In genomic region chr6:28000351-28001045, GRCh38 we compare ENCODE assay signal across 29 cellular contexts. TPM values are rescaled to one million over a fixed set of nuclear protein-coding genes. Genes with fewer than 3 reads are reported as not detected.
"Had no signal": no experiment of that assay in that cellular context is flagged by ENCODE, and none has a peak within 500 bp of the region (broad histone marks: within the 10 kb centered on the region; RNA-seq: fewer than 3 reads in every experiment).

No MANE protein-coding gene starts in this region.

- H3K27ac Mint-ChIP-seq: activated CD8-positive, alpha-beta T cell treated with anti-CD3 and anti-CD28 coated beads, Interleukin-2, amount 10 ng/mL, durations not matched to agents 7 days and 5 days; activated naive CD8-positive, alpha-beta T cell; neural progenitor cell; stimulated activated naive B cell treated with anti-CD40 and anti-IgM and Interleukin-4, amounts not matched to agents 10 μg/mL and 1 μg/mL and 100 μg/mL, for 72 hours; type B pancreatic cell had no signal

- H3K36me3 ChIP-seq: adrenal gland, ascending aorta, brain microvascular endothelial cell, lower lobe of right lung, neural progenitor cell, thoracic aorta had no signal

- H3K27ac ChIP-seq: adrenal gland, ascending aorta, brain microvascular endothelial cell, foreskin keratinocyte, lower lobe of right lung, neural progenitor cell, thoracic aorta had no signal

- H3K9me3 ChIP-seq: adrenal gland, ascending aorta, lower lobe of right lung, mucosa of descending colon, thoracic aorta had no signal

- H3K36me3 Mint-ChIP-seq: activated naive CD8-positive, alpha-beta T cell; neural progenitor cell; stimulated activated naive B cell treated with anti-CD40 and anti-IgM and Interleukin-4, amounts not matched to agents 10 μg/mL and 1 μg/mL and 100 μg/mL, for 72 hours; type B pancreatic cell had no signal

- H3K9me3 Mint-ChIP-seq: neural progenitor cell, type B pancreatic cell had no signal

- H3K27me3 ChIP-seq: ascending aorta, brain microvascular endothelial cell had no signal

- H3K4me1 Mint-ChIP-seq: stimulated activated naive B cell treated with anti-CD40 and anti-IgM and Interleukin-4, amounts not matched to agents 10 μg/mL and 1 μg/mL and 100 μg/mL, for 72 hours had no signal

- H3K4me3 Mint-ChIP-seq: activated CD8-positive, alpha-beta T cell treated with anti-CD3 and anti-CD28 coated beads, Interleukin-2, amount 10 ng/mL, durations not matched to agents 7 days and 5 days; activated naive CD8-positive, alpha-beta T cell; naive B cell; neural progenitor cell; stimulated activated naive B cell treated with anti-CD40 and anti-IgM and Interleukin-4, amounts not matched to agents 10 μg/mL and 1 μg/mL and 100 μg/mL, for 72 hours; type B pancreatic cell had no signal

- ATAC-seq: activated CD8-positive, alpha-beta T cell treated with anti-CD3 and anti-CD28 coated beads, Interleukin-2, amount 10 ng/mL, durations not matched to agents 7 days and 5 days; foreskin keratinocyte; left lobe of liver; stimulated activated naive B cell treated with anti-CD40 and anti-IgM and Interleukin-4, amounts not matched to agents 10 μg/mL and 1 μg/mL and 100 μg/mL, for 72 hours had no signal

- H3K4me3 ChIP-seq: adrenal gland, ascending aorta, lower lobe of right lung, mucosa of descending colon, neural progenitor cell, thoracic aorta had no signal

- DNase-seq: activated CD4-positive, alpha-beta T cell treated with anti-CD3 and anti-CD28 coated beads for 1 hour; activated CD4-positive, alpha-beta T cell treated with anti-CD3 and anti-CD28 coated beads, Interleukin-2, amount 50 U/mL, for 1 hour; activated CD8-positive, alpha-beta T cell treated with anti-CD3 and anti-CD28 coated beads, Interleukin-2, amount 10 ng/mL, durations not matched to agents 7 days and 5 days; activated gamma-delta T cell treated with Interleukin-2 at 50 U/mL for 16 hours; adrenal gland; brain microvascular endothelial cell; central memory CD4-positive, alpha-beta T cell; dermis blood vessel endothelial cell; effector CD8-positive, alpha-beta T cell; lower lobe of right lung; mesendoderm; mucosa of descending colon; naive B cell; stimulated activated CD4-positive, alpha-beta T cell treated with anti-CD3 and anti-CD28 coated beads, Interleukin-2, amount 100 ng/mL, for 48 hours; stimulated activated CD8-positive, alpha-beta memory T cell treated with anti-CD3 and anti-CD28 coated beads, Interleukin-4, amount 100 ng/mL, for 48 hours; stimulated activated naive B cell treated with anti-CD40 and anti-IgM and Interleukin-4, amounts not matched to agents 10 μg/mL and 1 μg/mL and 100 μg/mL, for 72 hours; T-helper 9 cell had no signal

- H3K4me1 ChIP-seq: adrenal gland, ascending aorta, foreskin keratinocyte, lower lobe of right lung had no signal

RNA-seq across cellular contexts. Expression of gene OR2B6, which starts 43.5 kb away (rescaled TPM):
- total RNA-seq: activated CD8-positive, alpha-beta T cell treated with anti-CD3 and anti-CD28 coated beads, Interleukin-2, amount 10 ng/mL, durations not matched to agents 7 days and 5 days; adrenal gland; ascending aorta; dermis blood vessel endothelial cell; foreskin keratinocyte; glomerular endothelial cell; kidney; left lobe of liver; lower lobe of right lung; mucosa of descending colon; osteoblast; posterior vena cava; renal cortical epithelial cell; thoracic aorta had no signal
